In genomic region chr12:29552324-29552927, GRCh38 we compare ENCODE assay signal across 8 cellular contexts. TPM values are rescaled to one million over a fixed set of nuclear protein-coding genes. Genes with fewer than 3 reads are reported as not detected.
DNase-seq lines count a peak whose midpoint lies in the region; ATAC-seq and TF ChIP-seq lines count a peak whose summit lies in the region.

No MANE protein-coding gene starts in this region.

- peak; percentile 66 for DNase-seq in AG20443 (ENCODE audit: low spot score)
- DNase-seq in NOMO-1 (lab: John Stamatoyannopoulos, UW; ENCODE audit: unreplicated experiment in 2 of 2) = peak; percentile 55 to 59
- DNase-seq in activated CD8-positive, alpha-beta memory T cell treated with anti-CD3 and anti-CD28 coated beads, Interleukin-2, amount 50 U/mL, for 24 hours (ENCODE audit: extremely low read depth) = peak; percentile 10
- no peak for DNase-seq in esophagus muscularis mucosa (ENCODE audit: extremely low spot score)
- DNase-seq in natural killer cell treated with Interleukin-12 subunit alpha and Interleukin-12 subunit beta and Interleukin-15 and Interleukin-18, amount 100 ng/mL, for 72 hours (ENCODE audit: low spot score) = no peak
- DNase-seq in stromal cell of bone marrow (ENCODE audit: low read depth) = peak; percentile 32

- intact Hi-C loops in esophagus muscularis mucosa (cut with DNase I) = no loop called here

- no peak overlapping the region for H3K27ac ChIP-seq in esophagus muscularis mucosa (replicated peaks in 1 of 4)

- no peaks in the 10 kb centered on the region for H3K27me3 ChIP-seq in esophagus muscularis mucosa

- peak; percentile 94 for ATAC-seq in GM18909 (IDR thresholded peaks at IDR 0.05; ENCODE audit: poor library complexity, unreplicated experiment)
- peak; percentile 89 for ATAC-seq in HG03175 (IDR thresholded peaks at IDR 0.05; ENCODE audit: unreplicated experiment)
- peak; percentile 59 to 78 for ATAC-seq in natural killer cell treated with Interleukin-12 subunit alpha and Interleukin-12 subunit beta and Interleukin-15 and Interleukin-18, amount 100 ng/mL, for 72 hours

- peaks cover 0 to 20% (median 16%) of the 10 kb centered on the region in 4 donors for H3K4me1 ChIP-seq in esophagus muscularis mucosa

- H3K9me3 ChIP-seq in esophagus muscularis mucosa = no peaks in the 10 kb centered on the region

- WGBS in esophagus muscularis mucosa = 29% methylated on average over 1 of the region's 1 CpG

- no peak for TF ChIP-seq POLR2A in esophagus muscularis mucosa (IDR thresholded peaks at IDR 0.05; ENCODE audit: low read depth)

- no peaks in the 10 kb centered on the region for H3K4me1 Mint-ChIP-seq in natural killer cell treated with Interleukin-12 subunit alpha and Interleukin-12 subunit beta and Interleukin-15 and Interleukin-18, amount 100 ng/mL, for 72 hours (ENCODE audit: low read depth in 2 of 2)

- peaks cover 0 to 22% (median 9%) of the 10 kb centered on the region in 4 donors for H3K36me3 ChIP-seq in esophagus muscularis mucosa

- no peak for TF ChIP-seq EP300 in esophagus muscularis mucosa (IDR thresholded peaks at IDR 0.05)

- TF ChIP-seq CTCF in esophagus muscularis mucosa (IDR thresholded peaks at IDR 0.05) = peak; percentile 88 to 92 (median 88)

- H3K27me3 Mint-ChIP-seq in natural killer cell treated with Interleukin-12 subunit alpha and Interleukin-12 subunit beta and Interleukin-15 and Interleukin-18, amount 100 ng/mL, for 72 hours = peaks cover 9 to 10% of the 10 kb centered on the region in 2 donors

- H3K36me3 Mint-ChIP-seq in natural killer cell treated with Interleukin-12 subunit alpha and Interleukin-12 subunit beta and Interleukin-15 and Interleukin-18, amount 100 ng/mL, for 72 hours = no peaks in the 10 kb centered on the region

- H3K4me3 ChIP-seq in esophagus muscularis mucosa = no peak overlapping the region

- no peak overlapping the region for H3K27ac Mint-ChIP-seq in natural killer cell treated with Interleukin-12 subunit alpha and Interleukin-12 subunit beta and Interleukin-15 and Interleukin-18, amount 100 ng/mL, for 72 hours

- H3K4me3 Mint-ChIP-seq in natural killer cell treated with Interleukin-12 subunit alpha and Interleukin-12 subunit beta and Interleukin-15 and Interleukin-18, amount 100 ng/mL, for 72 hours = no peak overlapping the region

- H3K9me3 Mint-ChIP-seq in natural killer cell treated with Interleukin-12 subunit alpha and Interleukin-12 subunit beta and Interleukin-15 and Interleukin-18, amount 100 ng/mL, for 72 hours = no peaks in the 10 kb centered on the region

RNA-seq across cellular contexts. Expression of gene OVCH1, which starts 54.9 kb away (rescaled TPM):
- total RNA-seq in esophagus muscularis mucosa = under 1 TPM in 2 of 4 donors, not detected in 2; 0.17 to 0.78 TPM
- total RNA-seq in natural killer cell treated with Interleukin-12 subunit alpha and Interleukin-12 subunit beta and Interleukin-15 and Interleukin-18, amount 100 ng/mL, for 72 hours = not detected

Comparison
In these comparisons a context has a peak if more than half of its experiments do, and no peak if none do; other contexts are left out.
1. DNase-seq: peak in AG20443 (single experiment), NOMO-1 (2 of 2), activated CD8-positive, alpha-beta memory T cell treated with anti-CD3 and anti-CD28 coated beads, Interleukin-2, amount 50 U/mL, for 24 hours (single experiment) and stromal cell of bone marrow (single experiment); none in esophagus muscularis mucosa (single experiment) and natural killer cell treated with Interleukin-12 subunit alpha and Interleukin-12 subunit beta and Interleukin-15 and Interleukin-18, amount 100 ng/mL, for 72 hours (single experiment).
2. Peak in every context shown above with its lines, with median percentiles within 50 percentile points of each other: ATAC-seq.